Comparison of ENCODE assay signal across 1 cellular context in genomic region chr9:134626141-134626423, GRCh38.
TF ChIP-seq lines count a peak whose summit lies in the region.

No MANE protein-coding gene starts in this region.

TF ChIP-seq in endothelial cell of umbilical vein, 7 proteins besides CTCF, POLR2A, EP300 and RAD21:
- TF ChIP-seq GATA2 (IDR thresholded peaks at IDR 0.05; ENCODE audit: insufficient read depth, insufficient read length, low read depth, low read length) (no peak), MYC (IDR thresholded peaks at IDR 0.05; ENCODE audit: low read depth, low read length) (no peak)
